In the genomic region with DNA sequence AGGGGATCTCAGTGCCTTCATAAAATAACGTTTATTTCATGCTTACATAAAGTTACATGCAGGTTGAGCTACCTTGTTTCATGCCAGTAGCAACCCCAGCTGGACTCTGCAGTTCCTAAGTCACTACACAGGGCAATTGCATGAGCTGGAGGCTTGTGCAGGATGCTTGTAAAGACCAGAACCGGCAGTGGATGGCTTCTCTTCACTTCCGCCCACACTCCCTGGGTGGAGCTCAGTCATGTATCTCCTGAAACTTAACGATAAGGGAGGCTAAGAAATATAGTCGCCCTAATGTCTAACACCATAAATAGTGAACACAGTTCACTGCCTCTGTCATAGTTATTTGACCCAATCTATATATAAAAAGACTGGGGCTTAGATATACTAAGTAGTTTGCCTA, we compare ENCODE assay signal across 22 cellular contexts.
"Had no signal": no experiment of that assay in that cellular context is flagged by ENCODE, and none has a peak within 500 bp of the region (broad histone marks: within the 10 kb centered on the region; RNA-seq: fewer than 3 reads in every experiment).

No MANE protein-coding gene starts in this region.

- H3K4me3 ChIP-seq: coronary artery, esophagus squamous epithelium, gastrocnemius medialis, left ventricle myocardium inferior, upper lobe of right lung had no signal

- FAIRE-seq: bronchial epithelial cell, TTC549 had no signal

- DNase-seq: activated CD4-positive, alpha-beta T cell treated with anti-CD3 and anti-CD28 coated beads for 4 hours; activated CD4-positive, alpha-beta T cell treated with anti-CD3 and anti-CD28 coated beads, Interleukin-2, amount 50 U/mL, for 48 hours; activated CD4-positive, CD25-positive, alpha-beta regulatory T cell; activated naive CD4-positive, alpha-beta T cell treated with anti-CD3 and anti-CD28 coated beads for 36 hours; activated naive CD8-positive, alpha-beta T cell treated with anti-CD3 and anti-CD28 coated beads, Interleukin-2, amount 10 ng/mL, durations not matched to agents 7 days and 5 days; activated T-cell treated with anti-CD3 and anti-CD28 coated beads, Interleukin-2, amount 50 U/mL, for 48 hours; amygdala; cerebellar nuclear complex; esophagus squamous epithelium; gastrocnemius medialis; hippocampal formation; kidney glomerular epithelial cell; left ventricle myocardium inferior; natural killer cell; retina; stimulated activated CD4-positive, alpha-beta T cell treated with anti-CD3 and anti-CD28 coated beads, Interleukin-2, amount 100 ng/mL, for 48 hours; stimulated activated CD8-positive, alpha-beta memory T cell treated with anti-CD3 and anti-CD28 coated beads, Interleukin-4, amount 100 ng/mL, for 48 hours; stimulated activated naive CD4-positive, alpha-beta T cell treated with Interleukin-2 at 50 U/mL for 16 hours; upper lobe of right lung had no signal

- H3K9me3 ChIP-seq: esophagus squamous epithelium, gastrocnemius medialis, upper lobe of right lung had no signal

- H3K4me1 ChIP-seq: esophagus squamous epithelium, gastrocnemius medialis, left ventricle myocardium inferior, upper lobe of right lung had no signal

- H3K27me3 ChIP-seq: esophagus squamous epithelium, gastrocnemius medialis, upper lobe of right lung had no signal

- ATAC-seq: gastrocnemius medialis, natural killer cell, upper lobe of right lung had no signal

- H3K36me3 ChIP-seq: esophagus squamous epithelium, gastrocnemius medialis, left ventricle myocardium inferior, upper lobe of right lung had no signal

- H3K27ac ChIP-seq: coronary artery, esophagus squamous epithelium, gastrocnemius medialis, left ventricle myocardium inferior, upper lobe of right lung had no signal
